8 cellular contexts compared by ENCODE assay signal in the genomic region with DNA sequence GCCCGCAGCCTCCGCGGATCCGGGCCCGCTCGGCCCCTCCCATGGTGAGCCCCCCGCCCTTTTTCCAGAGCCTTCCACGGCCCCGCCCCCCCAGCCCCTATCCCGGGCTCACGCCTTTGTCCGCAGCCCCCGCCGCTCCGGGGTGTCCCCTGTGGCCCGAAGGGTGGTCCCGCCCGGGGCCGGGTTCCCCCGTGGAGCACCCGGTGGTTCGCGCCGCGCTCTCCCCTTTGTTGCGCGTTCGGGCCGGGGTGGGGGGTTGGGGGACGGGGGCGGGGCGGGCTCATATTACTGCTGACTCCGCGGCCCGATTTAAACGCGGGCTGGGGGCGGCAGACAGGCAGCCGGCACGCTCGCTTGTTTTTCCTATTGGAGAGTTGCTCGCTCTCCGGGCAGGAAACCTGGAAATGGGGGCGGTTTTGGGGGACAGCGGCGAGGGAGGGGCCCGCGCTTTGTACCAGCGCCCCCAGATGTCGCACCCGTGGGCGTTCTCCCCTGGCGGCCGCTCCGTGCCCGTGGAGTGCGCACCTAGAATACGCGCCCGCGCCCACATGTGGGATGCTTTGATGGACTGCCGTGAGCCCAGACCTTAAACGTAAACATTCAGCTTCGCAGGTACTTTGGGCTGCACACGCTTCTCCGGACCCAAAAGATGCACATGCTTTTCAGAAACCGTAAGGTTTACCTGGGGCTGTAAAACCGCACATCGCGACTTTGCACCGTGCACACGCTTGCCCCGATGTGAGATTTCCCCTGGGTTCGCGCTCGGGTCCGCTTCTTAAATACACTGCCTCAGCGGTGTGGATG. TPM values are rescaled to one million over a fixed set of nuclear protein-coding genes. Genes with fewer than 3 reads are reported as not detected.
DNase-seq lines count a peak whose midpoint lies in the region; ATAC-seq, FAIRE-seq and TF ChIP-seq lines count a peak whose summit lies in the region.

No MANE protein-coding gene starts in this region.

- no peaks in the 10 kb centered on the region for H3K9me1 ChIP-seq in keratinocyte (ENCODE audit: control insufficient read depth, extremely low read depth, insufficient read depth, low read length)

- peaks cover 26% of the 10 kb centered on the region for H3K4me1 ChIP-seq in keratinocyte (ENCODE audit: control insufficient read depth, extremely low read depth, insufficient read depth, low read length)

- peak overlapping the region; percentile 95 for H3K27ac Mint-ChIP-seq in stimulated activated memory B cell treated with anti-CD40 and anti-IgM and Interleukin-4, amounts not matched to agents 10 μg/mL and 1 μg/mL and 100 μg/mL, for 72 hours

- H3K4me1 Mint-ChIP-seq in stimulated activated memory B cell treated with anti-CD40 and anti-IgM and Interleukin-4, amounts not matched to agents 10 μg/mL and 1 μg/mL and 100 μg/mL, for 72 hours: peaks cover 64% of the 10 kb centered on the region

- in situ Hi-C loops in astrocyte of the spinal cord (cut with HindIII; ENCODE audit: low sequenced_read_pairs): no loop called here

- peaks cover 22% of the 10 kb centered on the region for H3K79me2 ChIP-seq in keratinocyte (ENCODE audit: control insufficient read depth, insufficient read depth, low read length)

- dilution Hi-C loops in keratinocyte (cut with MboI; ENCODE audit: extremely low pct_ligation_motif_present, low sequenced_read_pairs): no loop called here

- no peaks in the 10 kb centered on the region for H3K27me3 ChIP-seq in keratinocyte (ENCODE audit: control insufficient read depth, extremely low read depth, insufficient read depth, low read length)

- no peaks in the 10 kb centered on the region for H3K9me3 ChIP-seq in keratinocyte (ENCODE audit: control insufficient read depth, low read depth, low read length)

- peaks cover 15% of the 10 kb centered on the region for H3K36me3 Mint-ChIP-seq in stimulated activated memory B cell treated with anti-CD40 and anti-IgM and Interleukin-4, amounts not matched to agents 10 μg/mL and 1 μg/mL and 100 μg/mL, for 72 hours

- ATAC-seq in stimulated activated memory B cell treated with anti-CD40 and anti-IgM and Interleukin-4, amounts not matched to agents 10 μg/mL and 1 μg/mL and 100 μg/mL, for 72 hours: peak; percentile 7
- no peak for ATAC-seq in HG02981 (IDR thresholded peaks at IDR 0.05; ENCODE audit: unreplicated experiment)
- no peak for ATAC-seq in HG02623 (IDR thresholded peaks at IDR 0.05; ENCODE audit: unreplicated experiment)

- TF ChIP-seq CTCF in astrocyte of the spinal cord (IDR thresholded peaks at IDR 0.05; ENCODE audit: low read depth, low read length) (no peak), keratinocyte (optimal IDR thresholded peaks at IDR 0.05 in 1 of 3, IDR thresholded peaks at IDR 0.05 in 1 of 3, conservative IDR thresholded peaks at IDR 0.05 in 1 of 3; ENCODE audit: extremely low read depth in 1 of 3, insufficient read depth in 2 of 3, low read length in 3 of 3) (peak in 1 of 3 experiments; percentile 2)

- H3K27ac ChIP-seq in keratinocyte (ENCODE audit: control insufficient read depth, insufficient read depth, low read length): peak overlapping the region; percentile 93

- peaks cover 5% of the 10 kb centered on the region for H4K20me1 ChIP-seq in keratinocyte (ENCODE audit: control insufficient read depth, extremely low read depth, insufficient read depth, low read length)

- peaks cover 4% of the 10 kb centered on the region for H3K9me3 Mint-ChIP-seq in stimulated activated memory B cell treated with anti-CD40 and anti-IgM and Interleukin-4, amounts not matched to agents 10 μg/mL and 1 μg/mL and 100 μg/mL, for 72 hours

- peak overlapping the region; percentile 85 for H3K4me3 Mint-ChIP-seq in stimulated activated memory B cell treated with anti-CD40 and anti-IgM and Interleukin-4, amounts not matched to agents 10 μg/mL and 1 μg/mL and 100 μg/mL, for 72 hours

- no peak overlapping the region for H2AFZ ChIP-seq in keratinocyte (ENCODE audit: control insufficient read depth, low read length)

- H3K4me3 ChIP-seq in astrocyte of the spinal cord (ENCODE audit: low read depth, low read length) (peak overlapping the region; percentile 88), keratinocyte (ENCODE audit: control insufficient read depth in 2 of 3, extremely low read depth in 1 of 3, insufficient read depth in 2 of 3, low read depth in 1 of 3, low read length in 3 of 3) (peak overlapping the region; percentile 83 to 94 (median 88))

- peak overlapping the region; percentile 94 for H3K9ac ChIP-seq in keratinocyte (ENCODE audit: control insufficient read depth, extremely low read depth, insufficient read depth, low read length)

- peaks cover 0 to 9% of the 10 kb centered on the region in 2 experiments for H3K36me3 ChIP-seq in keratinocyte (ENCODE audit: control insufficient read depth in 2 of 2, extremely low read depth in 1 of 2, insufficient read depth in 2 of 2, low read length in 2 of 2)

- H3K27me3 Mint-ChIP-seq in stimulated activated memory B cell treated with anti-CD40 and anti-IgM and Interleukin-4, amounts not matched to agents 10 μg/mL and 1 μg/mL and 100 μg/mL, for 72 hours: no peaks in the 10 kb centered on the region

- FAIRE-seq in keratinocyte (lab: Jason Lieb, UNC): no peak

- peak; percentile 22 for DNase-seq in stimulated activated CD4-positive, alpha-beta T cell treated with anti-CD3 and anti-CD28 coated beads, Interleukin-2, amount 100 ng/mL, for 4 hours (ENCODE audit: low read depth)
- DNase-seq in stimulated activated CD4-positive, alpha-beta T cell treated with anti-CD3 and anti-CD28 coated beads, Interleukin-12 subunit alpha, Interleukin-12 subunit beta, amount 100 ng/mL, for 4 hours: no peak
- peak; percentile 10 for DNase-seq in NCI-H82 treated with DMSO at 0.1 percent for 48 hours (lab: John Stamatoyannopoulos, UW; ENCODE audit: unreplicated experiment)
- DNase-seq in astrocyte of the spinal cord (ENCODE audit: low read depth, low spot score): no peak
- no peak for DNase-seq in keratinocyte (ENCODE audit: low read depth, low spot score)

- H3K4me2 ChIP-seq in keratinocyte (ENCODE audit: control insufficient read depth, extremely low read depth, insufficient read depth, low read depth, low read length): peak overlapping the region; percentile 75

RNA-seq across cellular contexts. Expression of gene PTOV1, which starts 0.7 kb away (rescaled TPM):
- 22.9 to 49.0 TPM (median 32.1 TPM) in 3 replicates for polyA plus RNA-seq in keratinocyte
- polyA plus RNA-seq in keratinocyte (2011; ENCODE audit: low read depth): 54.8 TPM
- polyA plus RNA-seq in keratinocyte (2011; cell fraction: cytosol; rRNA removed): 22.2 and 39.2 TPM in 2 replicates
- polyA plus RNA-seq in keratinocyte (2011; cell fraction: nucleus; rRNA removed): 59.3 and 74.1 TPM in 2 replicates
- polyA plus RNA-seq in keratinocyte (2012; ENCODE audit: low replicate concordance): 74.8 and 79.1 TPM in 2 replicates
- 39.9 to 100 TPM (median 40.4 TPM) in 3 replicates for polyA minus RNA-seq in keratinocyte
- polyA minus RNA-seq in keratinocyte (2011; cell fraction: cytosol; rRNA and poly(A)+ RNA removed): 84.6 TPM
- polyA minus RNA-seq in keratinocyte (2011; cell fraction: nucleus; rRNA and poly(A)+ RNA removed): 26.4 and 29.0 TPM in 2 replicates

RNA-seq across cellular contexts. Expression of gene PNKP, which starts 15.7 kb away (rescaled TPM):
- 19.3 to 26.4 TPM (median 19.6 TPM) in 3 replicates for polyA plus RNA-seq in keratinocyte
- polyA plus RNA-seq in keratinocyte (2011; ENCODE audit: low read depth): 12.0 TPM
- 6.5 and 15.1 TPM in 2 replicates for polyA plus RNA-seq in keratinocyte (2011; cell fraction: cytosol; rRNA removed)
- 58.6 and 72.5 TPM in 2 replicates for polyA plus RNA-seq in keratinocyte (2011; cell fraction: nucleus; rRNA removed)
- polyA plus RNA-seq in keratinocyte (2012; ENCODE audit: low replicate concordance): 20.7 and 36.0 TPM in 2 replicates
- 12.3 to 38.4 TPM (median 17.5 TPM) in 3 replicates for polyA minus RNA-seq in keratinocyte
- 22.1 TPM for polyA minus RNA-seq in keratinocyte (2011; cell fraction: cytosol; rRNA and poly(A)+ RNA removed)
- polyA minus RNA-seq in keratinocyte (2011; cell fraction: nucleus; rRNA and poly(A)+ RNA removed): 29.1 and 33.6 TPM in 2 replicates

RNA-seq across cellular contexts. Expression of gene AKT1S1, which starts 25.5 kb away (rescaled TPM):
- 27.2 to 43.8 TPM (median 28.8 TPM) in 3 replicates for polyA plus RNA-seq in keratinocyte
- polyA plus RNA-seq in keratinocyte (2011; ENCODE audit: low read depth): 12.1 TPM
- 35.0 and 54.7 TPM in 2 replicates for polyA plus RNA-seq in keratinocyte (2011; cell fraction: cytosol; rRNA removed)
- 35.4 and 46.8 TPM in 2 replicates for polyA plus RNA-seq in keratinocyte (2011; cell fraction: nucleus; rRNA removed)
- 31.8 and 54.4 TPM in 2 replicates for polyA plus RNA-seq in keratinocyte (2012; ENCODE audit: low replicate concordance)
- polyA minus RNA-seq in keratinocyte: 15.9 to 41.5 TPM (median 21.8 TPM) in 3 replicates
- 43.9 TPM for polyA minus RNA-seq in keratinocyte (2011; cell fraction: cytosol; rRNA and poly(A)+ RNA removed)
- polyA minus RNA-seq in keratinocyte (2011; cell fraction: nucleus; rRNA and poly(A)+ RNA removed): 12.0 and 15.3 TPM in 2 replicates

RNA-seq across cellular contexts. Expression of gene TBC1D17, which starts 25.8 kb away (rescaled TPM):
- polyA plus RNA-seq in keratinocyte: 9.0 to 25.6 TPM (median 9.4 TPM) in 3 replicates
- polyA plus RNA-seq in keratinocyte (2011; ENCODE audit: low read depth): 5.1 TPM
- 15.5 and 20.2 TPM in 2 replicates for polyA plus RNA-seq in keratinocyte (2011; cell fraction: cytosol; rRNA removed)
- 19.6 and 29.7 TPM in 2 replicates for polyA plus RNA-seq in keratinocyte (2011; cell fraction: nucleus; rRNA removed)
- polyA plus RNA-seq in keratinocyte (2012; ENCODE audit: low replicate concordance): 22.6 and 24.6 TPM in 2 replicates
- polyA minus RNA-seq in keratinocyte: 9.2 to 31.4 TPM (median 11.6 TPM) in 3 replicates
- polyA minus RNA-seq in keratinocyte (2011; cell fraction: cytosol; rRNA and poly(A)+ RNA removed): 19.8 TPM
- polyA minus RNA-seq in keratinocyte (2011; cell fraction: nucleus; rRNA and poly(A)+ RNA removed): 12.9 and 17.7 TPM in 2 replicates

RNA-seq across cellular contexts. Expression of gene MED25, which starts 33.6 kb away (rescaled TPM):
- polyA plus RNA-seq in keratinocyte: 12.5 to 37.0 TPM (median 13.9 TPM) in 3 replicates
- 20.1 TPM for polyA plus RNA-seq in keratinocyte (2011; ENCODE audit: low read depth)
- polyA plus RNA-seq in keratinocyte (2011; cell fraction: cytosol; rRNA removed): 20.7 and 27.7 TPM in 2 replicates
- polyA plus RNA-seq in keratinocyte (2011; cell fraction: nucleus; rRNA removed): 58.1 and 61.4 TPM in 2 replicates
- 27.4 and 33.9 TPM in 2 replicates for polyA plus RNA-seq in keratinocyte (2012; ENCODE audit: low replicate concordance)
- polyA minus RNA-seq in keratinocyte: 22.8 to 132 TPM (median 30.2 TPM) in 3 replicates
- polyA minus RNA-seq in keratinocyte (2011; cell fraction: cytosol; rRNA and poly(A)+ RNA removed): 34.0 TPM
- polyA minus RNA-seq in keratinocyte (2011; cell fraction: nucleus; rRNA and poly(A)+ RNA removed): 20.8 and 31.6 TPM in 2 replicates

Comparison
In these comparisons a context has a peak if more than half of its experiments do, and no peak if none do; other contexts are left out.
1. DNase-seq: peak in stimulated activated CD4-positive, alpha-beta T cell treated with anti-CD3 and anti-CD28 coated beads, Interleukin-2, amount 100 ng/mL, for 4 hours (single experiment) and NCI-H82 treated with DMSO at 0.1 percent for 48 hours (single experiment); none in stimulated activated CD4-positive, alpha-beta T cell treated with anti-CD3 and anti-CD28 coated beads, Interleukin-12 subunit alpha, Interleukin-12 subunit beta, amount 100 ng/mL, for 4 hours (single experiment), astrocyte of the spinal cord (single experiment) and keratinocyte (single experiment).